9 cellular contexts compared by ENCODE assay signal in the genomic region with DNA sequence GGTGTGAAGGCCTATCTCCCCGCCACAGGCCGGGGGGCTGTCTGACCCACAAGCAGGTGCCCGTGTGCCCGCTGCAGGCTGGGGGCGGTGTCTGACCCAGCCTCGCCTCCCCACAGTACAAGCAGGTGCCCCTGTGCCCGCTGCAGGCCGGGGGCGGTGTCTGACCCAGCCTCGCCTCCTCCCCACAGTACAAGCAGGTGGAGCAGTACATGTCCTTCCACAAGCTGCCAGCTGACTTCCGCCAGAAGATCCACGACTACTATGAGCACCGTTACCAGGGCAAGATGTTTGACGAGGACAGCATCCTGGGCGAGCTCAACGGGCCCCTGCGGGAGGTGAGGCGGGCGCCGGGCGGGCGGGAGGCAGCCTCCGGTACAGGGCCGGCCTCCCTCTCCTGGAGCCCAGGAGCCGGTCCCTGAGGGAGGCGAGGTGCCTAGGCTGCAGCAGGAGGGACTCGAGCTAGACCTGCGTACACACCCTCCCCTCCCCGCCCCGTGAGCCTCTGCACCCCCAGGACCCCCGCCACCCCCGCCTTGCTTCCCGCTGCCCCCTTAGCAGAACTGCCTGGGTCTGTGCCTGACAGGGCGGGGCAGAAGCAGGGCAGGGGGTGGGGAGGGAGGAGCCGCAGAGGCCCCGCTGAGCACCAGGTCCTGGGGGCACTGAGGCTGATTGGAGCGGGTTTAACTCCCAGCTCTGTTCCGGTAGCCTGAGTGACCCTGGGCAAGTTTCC. TPM values are rescaled to one million over a fixed set of nuclear protein-coding genes. Genes with fewer than 3 reads are reported as not detected.
A peak's percentile ranks its signal among the peaks of the same experiment; 100 is the strongest.
DNase-seq lines count a peak whose midpoint lies in the region; ATAC-seq and TF ChIP-seq lines count a peak whose summit lies in the region.
"Had no signal": no experiment of that assay in that cellular context is flagged by ENCODE, and none has a peak within 500 bp of the region (broad histone marks: within the 10 kb centered on the region; RNA-seq: fewer than 3 reads in every experiment).

No MANE protein-coding gene starts in this region.

- peaks cover 8% of the 10 kb centered on the region for H3K9me3 Mint-ChIP-seq in glutamatergic neuron (ENCODE audit: unreplicated experiment)

- no peak for TF ChIP-seq EP300 in stomach (IDR thresholded peaks at IDR 0.05)

- H3K4me1 ChIP-seq in HUES6 (ENCODE audit: control insufficient read depth, insufficient read depth, low read length) (peaks cover 9% of the 10 kb centered on the region; the same call in 1 of the 2 replicates), stomach (peaks cover 10 to 32% (median 26%) of the 10 kb centered on the region in 4 donors)

- H3K27me3 Mint-ChIP-seq in glutamatergic neuron (ENCODE audit: unreplicated experiment) = peaks cover 6% of the 10 kb centered on the region

- CTCF ChIA-PET in GM10248 (lab: Yijun Ruan, JAX) = interaction anchor here (2.0 to 3.7 kb wide), 2 partner anchors 25 to 124 kb away, joined by 5 to 12 read pairs; no protein-coding TSS in a partner anchor

- H3K4me3 Mint-ChIP-seq in glutamatergic neuron (ENCODE audit: unreplicated experiment) = no peak overlapping the region

- H3K9ac ChIP-seq in HUES6 (ENCODE audit: low read length) = peak overlapping the region; percentile 71

- 13 to 47% (median 30%) methylated on average over 8 to 38 of the region's 38 CpGs for WGBS in stomach, 5 donors

- H3K4me1 Mint-ChIP-seq in glutamatergic neuron (ENCODE audit: low read depth, unreplicated experiment) = peaks cover 9% of the 10 kb centered on the region

- intact Hi-C loops in stomach (cut with DNase I; ENCODE audit: low total_unique reads) = no loop called here

- H3K36me3 ChIP-seq in HUES6 (ENCODE audit: control insufficient read depth, insufficient read depth, low read length) (peaks cover 11% of the 10 kb centered on the region), stomach (no peaks in the 10 kb centered on the region)

- H3K36me3 Mint-ChIP-seq in glutamatergic neuron (ENCODE audit: unreplicated experiment) = no peaks in the 10 kb centered on the region

- H3K4me3 ChIP-seq in HUES6 (ENCODE audit: low read depth, low read length) = peak overlapping the region; percentile 30; the same call in 1 of the 2 replicates
- H3K4me3 ChIP-seq in stomach = peak overlapping the region; percentile 18 to 28 (median 24)

- TF ChIP-seq POLR2A in stomach (IDR thresholded peaks at IDR 0.05) = no peak

- TF ChIP-seq CTCF in glutamatergic neuron (IDR thresholded peaks at IDR 0.05; ENCODE audit: partially characterized antibody, unreplicated experiment) (no peak), stomach (IDR thresholded peaks at IDR 0.05) (no peak), GM10248 (IDR thresholded peaks at IDR 0.05; ENCODE audit: control extremely low read depth, extremely low read depth, low read depth, missing control alignments) (no peak)

- peak overlapping the region; percentile 72 for H3K27ac Mint-ChIP-seq in glutamatergic neuron (ENCODE audit: unreplicated experiment)

- no peaks in the 10 kb centered on the region for H3K27me3 ChIP-seq in HUES6 (ENCODE audit: control insufficient read depth, insufficient read depth, low read length)
- peaks cover 0 to 56% (median 5%) of the 10 kb centered on the region in 3 donors for H3K27me3 ChIP-seq in stomach

- H3K9me3 ChIP-seq in HUES6 (ENCODE audit: control insufficient read depth, insufficient read depth, low read depth, low read length) (no peaks in the 10 kb centered on the region), stomach (no peaks in the 10 kb centered on the region)

- POLR2A ChIA-PET in GM10248 (lab: Yijun Ruan, JAX) = no interaction called here

- DNase-seq in activated CD4-positive, alpha-beta T cell treated with anti-CD3 and anti-CD28 coated beads, Interleukin-2, amount 50 U/mL, for 48 hours = peak; percentile 22 to 42
- DNase-seq in glutamatergic neuron = no peak
- DNase-seq in stomach = peak; percentile 41
- no peak for DNase-seq in GM10248 (ENCODE audit: extremely low spot score)
- DNase-seq: SW 1271 had no signal

- no peak for ATAC-seq in HG02884 (IDR thresholded peaks at IDR 0.05; ENCODE audit: unreplicated experiment)
- no peak for ATAC-seq in GM18517 (IDR thresholded peaks at IDR 0.05; ENCODE audit: unreplicated experiment)
- ATAC-seq: HCT116 had no signal

- H3K27ac ChIP-seq in HUES6 (ENCODE audit: low read depth, low read length) (peak overlapping the region; percentile 11; the same call in 1 of the 2 replicates), stomach (peak overlapping the region; percentile 44 to 67 (median 63))

RNA-seq across cellular contexts. Expression of gene HCN2, which starts 20.6 kb away (rescaled TPM):
- total RNA-seq in glutamatergic neuron (ENCODE audit: unreplicated experiment) (33.2 TPM), stomach (under 1 TPM in 1 of 5 donors, not detected in 4; 0.18 TPM)
- under 1 TPM in 2 of 3 donors, not detected in 1; 0.10 to 0.15 TPM for polyA plus RNA-seq in stomach

RNA-seq across cellular contexts. Expression of gene POLRMT, which starts 23.1 kb away (rescaled TPM):
- total RNA-seq in glutamatergic neuron (ENCODE audit: unreplicated experiment) (79.9 TPM), stomach (100 to 1,000 TPM in 1 of 5 donors, 10 to 100 TPM in 4; 18.5 to 196 (median 57.8) TPM)
- polyA plus RNA-seq in stomach = 100 to 1,000 TPM in 1 of 3 donors, 10 to 100 TPM in 2; 73.5 to 103 (median 89.4) TPM

RNA-seq across cellular contexts. Expression of gene FGF22, which starts 29.4 kb away (rescaled TPM):
- total RNA-seq in glutamatergic neuron (ENCODE audit: unreplicated experiment) (1.5 TPM), stomach (under 1 TPM in 1 of 5 donors, not detected in 4; 0.45 TPM)
- under 1 TPM; 0.37 to 0.76 (median 0.48) TPM for polyA plus RNA-seq in stomach

RNA-seq across cellular contexts. Expression of gene BSG, which starts 37.8 kb away (rescaled TPM):
- total RNA-seq in glutamatergic neuron (ENCODE audit: unreplicated experiment) = 470 TPM
- 1,000 to 10,000 TPM in 1 of 5 donors, 100 to 1,000 TPM in 4; 184 to 1,029 (median 269) TPM for total RNA-seq in stomach
- 100 to 1,000 TPM; 193 to 524 (median 393) TPM for polyA plus RNA-seq in stomach

RNA-seq across cellular contexts. Expression of gene RNF126, which starts 52.8 kb away (rescaled TPM):
- total RNA-seq in glutamatergic neuron (ENCODE audit: unreplicated experiment) (51.7 TPM), stomach (100 to 1,000 TPM in 1 of 5 donors, 10 to 100 TPM in 4; 21.1 to 240 (median 65.9) TPM)
- polyA plus RNA-seq in stomach = 10 to 100 TPM; 29.9 to 35.1 (median 35.0) TPM

Comparison
In these comparisons a context has a peak if more than half of its experiments do, and no peak if none do; other contexts are left out.
1. DNase-seq: peak in activated CD4-positive, alpha-beta T cell treated with anti-CD3 and anti-CD28 coated beads, Interleukin-2, amount 50 U/mL, for 48 hours (2 of 2) and stomach (single experiment); none in glutamatergic neuron (single experiment) and GM10248 (single experiment).
2. RNA of gene HCN2, which starts 20.6 kb away (total RNA-seq): 33.2 TPM in glutamatergic neuron (single experiment); 0.18 TPM in stomach; every median in the first group is over 10 times any median in the second.